Comparison of ENCODE assay signal across 8 cellular contexts in the genomic region with DNA sequence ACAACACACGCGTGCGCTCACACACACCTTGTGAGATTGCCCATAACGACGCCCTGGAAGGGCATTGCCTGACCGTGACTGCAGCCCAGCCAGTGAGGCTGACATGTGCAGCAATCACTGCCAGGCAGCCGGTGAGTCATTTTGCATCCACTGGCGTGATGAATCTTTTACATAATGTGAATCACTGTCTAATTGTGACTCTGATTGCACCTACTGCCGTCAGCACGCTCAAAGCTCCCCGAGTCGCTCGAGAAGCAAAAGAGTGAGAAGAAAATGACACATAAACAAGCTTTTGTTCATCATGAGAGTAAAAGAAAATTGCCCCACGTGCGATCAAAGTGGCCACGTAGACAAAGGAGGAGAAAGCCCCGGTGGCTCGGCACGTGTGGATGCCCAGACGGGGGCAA.
DNase-seq lines count a peak whose midpoint lies in the region; ATAC-seq, FAIRE-seq and TF ChIP-seq lines count a peak whose summit lies in the region.

No MANE protein-coding gene starts in this region.

- CTCF ChIA-PET in activated CD4-positive, alpha-beta memory T cell treated with anti-CD3 and anti-CD28 coated beads for 36 hours (lab: Charles Lee), result no interaction called here

- no peak for FAIRE-seq in HTR-8/SVneo (lab: Jason Lieb, UNC)

- peak overlapping the region; percentile 20 for H3K4me3 Mint-ChIP-seq in activated CD4-positive, alpha-beta memory T cell treated with anti-CD3 and anti-CD28 coated beads for 36 hours
- no peak overlapping the region for H3K4me3 Mint-ChIP-seq in osteocyte (ENCODE audit: unreplicated experiment)

- peaks cover 4% of the 10 kb centered on the region for H3K9me3 Mint-ChIP-seq in activated CD4-positive, alpha-beta memory T cell treated with anti-CD3 and anti-CD28 coated beads for 36 hours
- H3K9me3 Mint-ChIP-seq in osteocyte (ENCODE audit: unreplicated experiment), result no peaks in the 10 kb centered on the region

- intact Hi-C loops in activated CD4-positive, alpha-beta memory T cell treated with anti-CD3 and anti-CD28 coated beads for 36 hours (cut with micrococcal nuclease), result loop anchor here (1.0 to 10.0 kb wide), 4 partner anchors 115 to 223 kb away; a partner anchor contains a TSS
- intact Hi-C loops in Right ventricle myocardium superior (cut with DNase I), result no loop called here

- peaks cover 47% of the 10 kb centered on the region for H3K4me1 Mint-ChIP-seq in activated CD4-positive, alpha-beta memory T cell treated with anti-CD3 and anti-CD28 coated beads for 36 hours (ENCODE audit: low read depth)
- no peaks in the 10 kb centered on the region for H3K4me1 Mint-ChIP-seq in osteocyte (ENCODE audit: unreplicated experiment)

- TF ChIP-seq CTCF in osteocyte (IDR thresholded peaks at IDR 0.05), result no peak

- ATAC-seq in HG03095 (IDR thresholded peaks at IDR 0.05; ENCODE audit: unreplicated experiment) (peak; percentile 41), Right ventricle myocardium superior (ENCODE audit: poor library complexity) (no peak)

- POLR2A ChIA-PET in activated CD4-positive, alpha-beta memory T cell treated with anti-CD3 and anti-CD28 coated beads for 36 hours (lab: Charles Lee), result interaction anchor here (1.0 to 1.3 kb wide), 2 partner anchors 143 to 146 kb away, joined by 3 to 5 read pairs; no protein-coding TSS in a partner anchor

- peaks cover 52% of the 10 kb centered on the region for H3K27me3 Mint-ChIP-seq in activated CD4-positive, alpha-beta memory T cell treated with anti-CD3 and anti-CD28 coated beads for 36 hours
- H3K27me3 Mint-ChIP-seq in osteocyte (ENCODE audit: unreplicated experiment), result peaks cover 59% of the 10 kb centered on the region

- H3K36me3 Mint-ChIP-seq in activated CD4-positive, alpha-beta memory T cell treated with anti-CD3 and anti-CD28 coated beads for 36 hours, result no peaks in the 10 kb centered on the region
- no peaks in the 10 kb centered on the region for H3K36me3 Mint-ChIP-seq in osteocyte (ENCODE audit: unreplicated experiment)

- DNase-seq in DMS53 (lab: John Stamatoyannopoulos, UW) (peak; percentile 17), DMS53 treated with DMSO at 0.1 percent for 48 hours (lab: John Stamatoyannopoulos, UW; ENCODE audit: unreplicated experiment) (no peak), HTR-8/SVneo (ENCODE audit: insufficient read length, low spot score) (no peak), osteocyte (ENCODE audit: extremely low spot score, unreplicated experiment) (no peak), Right ventricle myocardium superior (no peak)
- peak; percentile 89 for DNase-seq in activated CD4-positive, alpha-beta memory T cell treated with anti-CD3 and anti-CD28 coated beads for 36 hours
- peak; percentile 5 for DNase-seq in stimulated activated CD8-positive, alpha-beta memory T cell treated with anti-CD3 and anti-CD28 coated beads, Interleukin-12 subunit alpha, Interleukin-12 subunit beta, amount 100 ng/mL, for 24 hours (ENCODE audit: extremely low read depth)

- peak overlapping the region; percentile 86 for H3K27ac Mint-ChIP-seq in activated CD4-positive, alpha-beta memory T cell treated with anti-CD3 and anti-CD28 coated beads for 36 hours
- H3K27ac Mint-ChIP-seq in osteocyte (ENCODE audit: unreplicated experiment), result no peak overlapping the region

Comparison
In these comparisons a context has a peak if more than half of its experiments do, and no peak if none do; other contexts are left out.
1. DNase-seq: peak in DMS53 (single experiment), activated CD4-positive, alpha-beta memory T cell treated with anti-CD3 and anti-CD28 coated beads for 36 hours (single experiment) and stimulated activated CD8-positive, alpha-beta memory T cell treated with anti-CD3 and anti-CD28 coated beads, Interleukin-12 subunit alpha, Interleukin-12 subunit beta, amount 100 ng/mL, for 24 hours (single experiment); none in DMS53 treated with DMSO at 0.1 percent for 48 hours (single experiment), HTR-8/SVneo (single experiment), osteocyte (single experiment) and Right ventricle myocardium superior (single experiment).